ENCODE assay signal across 31 cellular contexts in genomic region chr1:109468903-109469302, GRCh38. TPM values are rescaled to one million over a fixed set of nuclear protein-coding genes. Genes with fewer than 3 reads are reported as not detected.
"Had no signal": no experiment of that assay in that cellular context is flagged by ENCODE, and none has a peak within 500 bp of the region (broad histone marks: within the 10 kb centered on the region; RNA-seq: fewer than 3 reads in every experiment).

No MANE protein-coding gene starts in this region.

- H3K27me3 ChIP-seq: pancreas had no signal

- DNase-seq: activated CD4-positive, alpha-beta T cell treated with anti-CD3 and anti-CD28 coated beads, Interleukin-2, amount 50 U/mL, for 1 hour; activated CD4-positive, CD25-positive, alpha-beta regulatory T cell; activated CD8-positive, alpha-beta T cell treated with anti-CD3 and anti-CD28 coated beads, Interleukin-2, amount 10 ng/mL, durations not matched to agents 7 days and 5 days; activated naive CD4-positive, alpha-beta T cell; activated T-cell treated with anti-CD3 and anti-CD28 coated beads, Interleukin-2, amount 50 U/mL, for 48 hours; anterior cingulate cortex; endodermal cell; foreskin fibroblast; heart left ventricle; hypothalamus; immature natural killer cell; kidney; left colon; naive thymus-derived CD4-positive, alpha-beta T cell; pancreas; stimulated activated CD4-positive, alpha-beta T cell treated with anti-CD3 and anti-CD28 coated beads, Interleukin-15, amount 100 ng/mL, for 24 hours; stimulated activated CD4-positive, alpha-beta T cell treated with anti-CD3 and anti-CD28 coated beads, Interleukin-2, amount 100 ng/mL, for 24 hours; stimulated activated naive B cell treated with anti-CD40 and anti-IgM and Interleukin-4, amounts not matched to agents 10 μg/mL and 1 μg/mL and 100 μg/mL, for 72 hours; stomach; tibial artery; upper lobe of right lung had no signal

- ATAC-seq: activated CD8-positive, alpha-beta memory T cell treated with anti-CD3 and anti-CD28 coated beads, Interleukin-2, amount 10 ng/mL, durations not matched to agents 7 days and 5 days; activated CD8-positive, alpha-beta T cell treated with anti-CD3 and anti-CD28 coated beads, Interleukin-2, amount 10 ng/mL, durations not matched to agents 7 days and 5 days; activated naive CD4-positive, alpha-beta T cell treated with anti-CD3 and anti-CD28 coated beads, Interleukin-2, amount 50 U/mL, for 72 hours; esophagus mucosa; heart left ventricle; left colon; naive thymus-derived CD4-positive, alpha-beta T cell; pancreas; stimulated activated naive B cell treated with anti-CD40 and anti-IgM and Interleukin-4, amounts not matched to agents 10 μg/mL and 1 μg/mL and 100 μg/mL, for 72 hours; upper lobe of right lung had no signal

- H3K27ac Mint-ChIP-seq: activated CD8-positive, alpha-beta memory T cell treated with anti-CD3 and anti-CD28 coated beads, Interleukin-2, amount 10 ng/mL, durations not matched to agents 7 days and 5 days; activated CD8-positive, alpha-beta T cell treated with anti-CD3 and anti-CD28 coated beads, Interleukin-2, amount 10 ng/mL, durations not matched to agents 7 days and 5 days; activated naive CD4-positive, alpha-beta T cell treated with anti-CD3 and anti-CD28 coated beads, Interleukin-2, amount 50 U/mL, for 72 hours; activated T-helper 2 cell treated with anti-CD3 and anti-CD28 coated beads, Interferon-gamma antibody, Interleukin-2, Interleukin-4, amounts not matched to agents 10 μg/mL and 5 μg/mL and 100 μg/mL, durations not matched to agents 14 hours and 24 hours and 36 hours; dendritic cell treated with granulocyte-macrophage colony-stimulating factor and Interleukin-4, amounts not matched to agents 40 ng/mL and 50 ng/mL, for 4 days; endodermal cell; immature natural killer cell; mesothelial cell of epicardium; naive thymus-derived CD4-positive, alpha-beta T cell; stimulated activated naive B cell treated with anti-CD40 and anti-IgM and Interleukin-4, amounts not matched to agents 10 μg/mL and 1 μg/mL and 100 μg/mL, for 72 hours had no signal

- H3K36me3 ChIP-seq: heart left ventricle, pancreas, prostate gland, stomach, suprapubic skin, tibial artery, upper lobe of right lung had no signal

- H3K4me3 Mint-ChIP-seq: activated CD8-positive, alpha-beta memory T cell treated with anti-CD3 and anti-CD28 coated beads, Interleukin-2, amount 10 ng/mL, durations not matched to agents 7 days and 5 days; activated CD8-positive, alpha-beta T cell treated with anti-CD3 and anti-CD28 coated beads, Interleukin-2, amount 10 ng/mL, durations not matched to agents 7 days and 5 days; central memory CD8-positive, alpha-beta T cell; dendritic cell treated with granulocyte-macrophage colony-stimulating factor and Interleukin-4, amounts not matched to agents 40 ng/mL and 50 ng/mL, for 4 days; endodermal cell; immature natural killer cell; mesothelial cell of epicardium; naive thymus-derived CD4-positive, alpha-beta T cell; stimulated activated naive B cell treated with anti-CD40 and anti-IgM and Interleukin-4, amounts not matched to agents 10 μg/mL and 1 μg/mL and 100 μg/mL, for 72 hours had no signal

- H3K36me3 Mint-ChIP-seq: activated CD8-positive, alpha-beta memory T cell treated with anti-CD3 and anti-CD28 coated beads, Interleukin-2, amount 10 ng/mL, durations not matched to agents 7 days and 5 days; activated naive CD4-positive, alpha-beta T cell treated with anti-CD3 and anti-CD28 coated beads, Interleukin-2, amount 50 U/mL, for 72 hours; immature natural killer cell; mesothelial cell of epicardium; naive thymus-derived CD4-positive, alpha-beta T cell; stimulated activated naive B cell treated with anti-CD40 and anti-IgM and Interleukin-4, amounts not matched to agents 10 μg/mL and 1 μg/mL and 100 μg/mL, for 72 hours had no signal

- H3K9me3 ChIP-seq: heart left ventricle, pancreas, prostate gland, stomach, suprapubic skin, tibial artery, upper lobe of right lung had no signal

- H3K4me1 Mint-ChIP-seq: central memory CD8-positive, alpha-beta T cell had no signal

- H3K27ac ChIP-seq: pancreas, prostate gland, stomach, suprapubic skin, tibial artery, upper lobe of right lung had no signal

- H3K4me3 ChIP-seq: heart left ventricle, pancreas, prostate gland, stomach, suprapubic skin, tibial artery, upper lobe of right lung had no signal

- H3K4me1 ChIP-seq: prostate gland, upper lobe of right lung had no signal

- H3K9me3 Mint-ChIP-seq: activated naive CD4-positive, alpha-beta T cell treated with anti-CD3 and anti-CD28 coated beads, Interleukin-2, amount 50 U/mL, for 72 hours; activated T-helper 2 cell treated with anti-CD3 and anti-CD28 coated beads, Interferon-gamma antibody, Interleukin-2, Interleukin-4, amounts not matched to agents 10 μg/mL and 5 μg/mL and 100 μg/mL, durations not matched to agents 14 hours and 24 hours and 36 hours; central memory CD8-positive, alpha-beta T cell; dendritic cell treated with granulocyte-macrophage colony-stimulating factor and Interleukin-4, amounts not matched to agents 40 ng/mL and 50 ng/mL, for 4 days; endodermal cell; immature natural killer cell; mesothelial cell of epicardium; naive thymus-derived CD4-positive, alpha-beta T cell; stimulated activated naive B cell treated with anti-CD40 and anti-IgM and Interleukin-4, amounts not matched to agents 10 μg/mL and 1 μg/mL and 100 μg/mL, for 72 hours had no signal

RNA-seq across cellular contexts. Expression of gene SYPL2, which starts 2.6 kb away (rescaled TPM):
- total RNA-seq: activated CD8-positive, alpha-beta memory T cell treated with anti-CD3 and anti-CD28 coated beads, Interleukin-2, amount 10 ng/mL, durations not matched to agents 7 days and 5 days; activated CD8-positive, alpha-beta T cell treated with anti-CD3 and anti-CD28 coated beads, Interleukin-2, amount 10 ng/mL, durations not matched to agents 7 days and 5 days; activated T-helper 2 cell treated with anti-CD3 and anti-CD28 coated beads, Interferon-gamma antibody, Interleukin-2, Interleukin-4, amounts not matched to agents 10 μg/mL and 5 μg/mL and 100 μg/mL, durations not matched to agents 14 hours and 24 hours and 36 hours; bronchial epithelial cell; esophagus mucosa; naive thymus-derived CD4-positive, alpha-beta T cell had no signal
